11 cellular contexts compared by ENCODE assay signal in genomic region chr17:29733151-29733550, GRCh38.
DNase-seq lines count a peak whose midpoint lies in the region; ATAC-seq and TF ChIP-seq lines count a peak whose summit lies in the region.
"Had no signal": no experiment of that assay in that cellular context is flagged by ENCODE, and none has a peak within 500 bp of the region (broad histone marks: within the 10 kb centered on the region; RNA-seq: fewer than 3 reads in every experiment).

No MANE protein-coding gene starts in this region.

- no peak overlapping the region for H3K4me2 ChIP-seq in trophoblast cell (ENCODE audit: low read length)

- peaks cover 2% of the 10 kb centered on the region for H3K9me3 Mint-ChIP-seq in CD8-positive, alpha-beta T cell

- no peak overlapping the region for H3K18ac ChIP-seq in trophoblast cell (ENCODE audit: low read length)

- H3K4me3 ChIP-seq in CD8-positive, alpha-beta T cell (ENCODE audit: low read depth, low read length): no peak overlapping the region
- H3K4me3 ChIP-seq in epithelial cell of esophagus (ENCODE audit: low read length) (no peak overlapping the region), trophoblast cell (ENCODE audit: low read depth, low read length) (no peak overlapping the region)

- no peak overlapping the region for H2BK5ac ChIP-seq in trophoblast cell (ENCODE audit: low read depth, low read length, poor library complexity)

- H3K4ac ChIP-seq in trophoblast cell (ENCODE audit: low read depth, low read length): no peak overlapping the region

- no peaks in the 10 kb centered on the region for H3K9me3 ChIP-seq in CD8-positive, alpha-beta T cell (ENCODE audit: low read length)
- no peaks in the 10 kb centered on the region for H3K9me3 ChIP-seq in trophoblast cell (ENCODE audit: insufficient read depth, low read depth, low read length)

- no peak for ATAC-seq in CD8-positive, alpha-beta T cell
- no peak for ATAC-seq in GM18502 (IDR thresholded peaks at IDR 0.05; ENCODE audit: poor library complexity, unreplicated experiment)

- H3K79me1 ChIP-seq in trophoblast cell (ENCODE audit: low read length): peaks cover 12% of the 10 kb centered on the region

- no CpG with 5 or more reads among the region's 2 CpGs for WGBS in trophoblast cell (ENCODE audit: extremely low coverage, insufficient coverage, insufficient read length)

- no peak for TF ChIP-seq CTCF in CD8-positive, alpha-beta T cell (IDR thresholded peaks at IDR 0.05)
- no peak for TF ChIP-seq CTCF in epithelial cell of esophagus (IDR thresholded peaks at IDR 0.05; ENCODE audit: insufficient read depth, low read depth, low read length, missing control alignments)

- H2BK120ac ChIP-seq in trophoblast cell (ENCODE audit: insufficient read depth, low read length, poor library complexity): no peak overlapping the region

- CTCF ChIA-PET in CD8-positive, alpha-beta T cell (lab: Charles Lee): interaction anchor here (0.6 to 1.7 kb wide), 4 partner anchors 10 to 199 kb away, joined by 3 to 5 read pairs (median 4); no protein-coding TSS in a partner anchor

- H4K12ac ChIP-seq in trophoblast cell (ENCODE audit: low read depth, low read length): no peak overlapping the region

- H4K8ac ChIP-seq in trophoblast cell (ENCODE audit: low read depth, low read length): no peak overlapping the region

- no peaks in the 10 kb centered on the region for H3K79me2 ChIP-seq in trophoblast cell (ENCODE audit: control insufficient read depth, insufficient read depth, low read length, poor library complexity)

- POLR2A ChIA-PET in CD8-positive, alpha-beta T cell (lab: Charles Lee): interaction anchor here (0.7 to 2.1 kb wide), 3 partner anchors 21 to 28 kb away, joined by 3 to 6 read pairs (median 4); no protein-coding TSS in a partner anchor

- H2AFZ ChIP-seq in trophoblast cell (ENCODE audit: insufficient read depth, low read length, poor library complexity): no peak overlapping the region

- H3K36me3 Mint-ChIP-seq in CD8-positive, alpha-beta T cell: peaks cover 52% of the 10 kb centered on the region

- intact Hi-C loops in CD8-positive, alpha-beta T cell (cut with DNase I, micrococcal nuclease): no loop called here

- H3K23ac ChIP-seq in trophoblast cell (ENCODE audit: low read length): no peak overlapping the region

- no peak overlapping the region for H3K9ac ChIP-seq in trophoblast cell (ENCODE audit: low read length)

- peaks cover 62% of the 10 kb centered on the region for H3K4me1 Mint-ChIP-seq in CD8-positive, alpha-beta T cell (ENCODE audit: low read depth)

- no peak overlapping the region for H3K27ac ChIP-seq in CD8-positive, alpha-beta T cell (ENCODE audit: low read depth, low read length)
- peak overlapping the region; percentile 94 for H3K27ac ChIP-seq in trophoblast cell (ENCODE audit: low read depth, low read length)

- H3K4me3 Mint-ChIP-seq in CD8-positive, alpha-beta T cell: no peak overlapping the region

- no peaks in the 10 kb centered on the region for H3K27me3 ChIP-seq in CD8-positive, alpha-beta T cell (ENCODE audit: insufficient read depth, low read length)
- H3K27me3 ChIP-seq in trophoblast cell (ENCODE audit: insufficient read depth, low read length): no peaks in the 10 kb centered on the region

- H3K4me1 ChIP-seq in CD8-positive, alpha-beta T cell (ENCODE audit: insufficient read depth, low read length): peaks cover 27% of the 10 kb centered on the region
- H3K4me1 ChIP-seq in trophoblast cell (ENCODE audit: control insufficient read depth in 1 of 2, insufficient read depth in 2 of 2, low read length in 2 of 2): peaks cover 0 to 5% of the 10 kb centered on the region in 2 experiments

- peaks cover 4% of the 10 kb centered on the region for H3K36me3 ChIP-seq in CD8-positive, alpha-beta T cell (ENCODE audit: insufficient read depth, low read length)
- H3K36me3 ChIP-seq in trophoblast cell (ENCODE audit: control insufficient read depth in 1 of 2, insufficient read depth in 2 of 2, low read length in 2 of 2): no peaks in the 10 kb centered on the region

- peak overlapping the region; percentile 80 for H3K27ac Mint-ChIP-seq in CD8-positive, alpha-beta T cell

- no peaks in the 10 kb centered on the region for H3K27me3 Mint-ChIP-seq in CD8-positive, alpha-beta T cell (ENCODE audit: low read depth)

- H4K91ac ChIP-seq in trophoblast cell (ENCODE audit: low read depth, low read length): no peak overlapping the region

- H3K14ac ChIP-seq in trophoblast cell (ENCODE audit: low read length): no peak overlapping the region

- no peak for DNase-seq in CD8-positive, alpha-beta T cell
- peak; percentile 42 for DNase-seq in M059J (ENCODE audit: low read depth)
- peak; percentile 23 for DNase-seq in epithelial cell of esophagus (ENCODE audit: low read depth)
- peak in 1 of 2 donors; percentile 53 for DNase-seq in trophoblast cell
- no peak for DNase-seq in central memory CD4-positive, alpha-beta T cell
- DNase-seq in GF-D8 (lab: John Stamatoyannopoulos, UW): no peak
- DNase-seq: DMS79 treated with DMSO at 0.1 percent for 48 hours; MM.1S; stimulated activated CD4-positive, alpha-beta T cell treated with anti-CD3 and anti-CD28 coated beads, Interleukin-2, amount 100 ng/mL, for 24 hours; stimulated activated naive CD4-positive, alpha-beta T cell treated with Interleukin-2 at 50 U/mL for 16 hours had no signal

- H2AK5ac ChIP-seq in trophoblast cell (ENCODE audit: low read length): no peak overlapping the region

- H2BK12ac ChIP-seq in trophoblast cell (ENCODE audit: low read length): no peak overlapping the region

Comparison
In these comparisons a context has a peak if more than half of its experiments do, and no peak if none do; other contexts are left out.
1. DNase-seq: peak in M059J (single experiment) and epithelial cell of esophagus (single experiment); none in CD8-positive, alpha-beta T cell (0 of 7), central memory CD4-positive, alpha-beta T cell (single experiment) and GF-D8 (single experiment).